10 cellular contexts compared by ENCODE assay signal in genomic region chr5:1103093-1103492, GRCh38. TPM values are rescaled to one million over a fixed set of nuclear protein-coding genes. Genes with fewer than 3 reads are reported as not detected.
DNase-seq lines count a peak whose midpoint lies in the region; ATAC-seq and TF ChIP-seq lines count a peak whose summit lies in the region.
"Had no signal": no experiment of that assay in that cellular context is flagged by ENCODE, and none has a peak within 500 bp of the region (broad histone marks: within the 10 kb centered on the region; RNA-seq: fewer than 3 reads in every experiment).

No MANE protein-coding gene starts in this region.

- H3K9me3 Mint-ChIP-seq in activated T-cell treated with anti-CD3 and anti-CD28 coated beads, Interleukin-2, amount 50 U/mL, for 24 hours: no peaks in the 10 kb centered on the region
- H3K9me3 Mint-ChIP-seq in activated naive CD8-positive, alpha-beta T cell treated with anti-CD3 and anti-CD28 coated beads, Interleukin-2, amount 50 U/mL, for 24 hours: no peaks in the 10 kb centered on the region

- peak overlapping the region; percentile 57 for H3K27ac Mint-ChIP-seq in activated T-cell treated with anti-CD3 and anti-CD28 coated beads, Interleukin-2, amount 50 U/mL, for 24 hours
- H3K27ac Mint-ChIP-seq in activated naive CD8-positive, alpha-beta T cell treated with anti-CD3 and anti-CD28 coated beads, Interleukin-2, amount 50 U/mL, for 24 hours: no peak overlapping the region

- peak overlapping the region in 1 of 4 donors; percentile 28 for H3K4me3 ChIP-seq in stomach

- no peak for TF ChIP-seq POLR2A in stomach (IDR thresholded peaks at IDR 0.05)

- no peak for TF ChIP-seq EP300 in stomach (IDR thresholded peaks at IDR 0.05)

- peaks cover 88% of the 10 kb centered on the region for H3K4me1 Mint-ChIP-seq in activated T-cell treated with anti-CD3 and anti-CD28 coated beads, Interleukin-2, amount 50 U/mL, for 24 hours (ENCODE audit: low read depth)
- peaks cover 63% of the 10 kb centered on the region for H3K4me1 Mint-ChIP-seq in activated naive CD8-positive, alpha-beta T cell treated with anti-CD3 and anti-CD28 coated beads, Interleukin-2, amount 50 U/mL, for 24 hours

- intact Hi-C loops in stomach (cut with DNase I; ENCODE audit: low total_unique reads): no loop called here

- no peak for TF ChIP-seq CTCF in stomach (IDR thresholded peaks at IDR 0.05)

- H3K27me3 ChIP-seq in stomach: no peaks in the 10 kb centered on the region

- peaks cover 12% of the 10 kb centered on the region for H3K36me3 Mint-ChIP-seq in activated T-cell treated with anti-CD3 and anti-CD28 coated beads, Interleukin-2, amount 50 U/mL, for 24 hours (ENCODE audit: low read depth)
- no peaks in the 10 kb centered on the region for H3K36me3 Mint-ChIP-seq in activated naive CD8-positive, alpha-beta T cell treated with anti-CD3 and anti-CD28 coated beads, Interleukin-2, amount 50 U/mL, for 24 hours (ENCODE audit: low read depth)

- WGBS in stomach, 5 donors: 52 to 64% (median 63%) methylated on average over 9 to 11 of the region's 11 CpGs

- peak overlapping the region; percentile 69 for H3K4me3 Mint-ChIP-seq in activated T-cell treated with anti-CD3 and anti-CD28 coated beads, Interleukin-2, amount 50 U/mL, for 24 hours
- H3K4me3 Mint-ChIP-seq in activated naive CD8-positive, alpha-beta T cell treated with anti-CD3 and anti-CD28 coated beads, Interleukin-2, amount 50 U/mL, for 24 hours: peak overlapping the region; percentile 8

- no peaks in the 10 kb centered on the region for H3K27me3 Mint-ChIP-seq in activated T-cell treated with anti-CD3 and anti-CD28 coated beads, Interleukin-2, amount 50 U/mL, for 24 hours
- H3K27me3 Mint-ChIP-seq in activated naive CD8-positive, alpha-beta T cell treated with anti-CD3 and anti-CD28 coated beads, Interleukin-2, amount 50 U/mL, for 24 hours: no peaks in the 10 kb centered on the region

- H3K36me3 ChIP-seq in stomach: peaks cover 0 to 6% (median 2%) of the 10 kb centered on the region in 4 donors

- ATAC-seq in activated naive CD8-positive, alpha-beta T cell treated with anti-CD3 and anti-CD28 coated beads, Interleukin-2, amount 50 U/mL, for 24 hours: no peak
- no peak for ATAC-seq in GM21576 (IDR thresholded peaks at IDR 0.05; ENCODE audit: unreplicated experiment)

- peaks cover 70 to 95% (median 88%) of the 10 kb centered on the region in 4 donors for H3K4me1 ChIP-seq in stomach

- H3K9me3 ChIP-seq in stomach: no peaks in the 10 kb centered on the region

- DNase-seq in activated T-cell treated with anti-CD3 and anti-CD28 coated beads, Interleukin-2, amount 50 U/mL, for 24 hours: no peak
- no peak for DNase-seq in activated T-cell treated with anti-CD3 and anti-CD28 coated beads, Interleukin-2, amount 50 U/mL, for 48 hours
- no peak for DNase-seq in activated naive CD8-positive, alpha-beta T cell treated with anti-CD3 and anti-CD28 coated beads, Interleukin-2, amount 50 U/mL, for 24 hours
- peak; percentile 39 for DNase-seq in left kidney (ENCODE audit: low read depth, low spot score)
- no peak for DNase-seq in stomach
- DNase-seq in cerebellum (ENCODE audit: low spot score): no peak
- no peak for DNase-seq in NCI-H524 treated with DMSO at 0.1 percent for 48 hours (lab: John Stamatoyannopoulos, UW)
- DNase-seq: activated CD4-positive, alpha-beta T cell treated with anti-CD3 and anti-CD28 coated beads for 4 hours; GF-D8 had no signal

- H3K27ac ChIP-seq in stomach: peak overlapping the region; percentile 74 to 97 (median 92)

RNA-seq across cellular contexts. Expression of gene SLC12A7, which starts 8.8 kb away (rescaled TPM):
- total RNA-seq in stomach: 100 to 1,000 TPM in 3 of 5 donors, 10 to 100 TPM in 2; 23.9 to 346 (median 126) TPM
- polyA plus RNA-seq in stomach: 10 to 100 TPM in 2 of 3 donors, 1 to 10 TPM in 1; 4.7 to 12.4 (median 10.3) TPM
- 10.1 TPM for total RNA-seq in cerebellum
